In the genomic region with DNA sequence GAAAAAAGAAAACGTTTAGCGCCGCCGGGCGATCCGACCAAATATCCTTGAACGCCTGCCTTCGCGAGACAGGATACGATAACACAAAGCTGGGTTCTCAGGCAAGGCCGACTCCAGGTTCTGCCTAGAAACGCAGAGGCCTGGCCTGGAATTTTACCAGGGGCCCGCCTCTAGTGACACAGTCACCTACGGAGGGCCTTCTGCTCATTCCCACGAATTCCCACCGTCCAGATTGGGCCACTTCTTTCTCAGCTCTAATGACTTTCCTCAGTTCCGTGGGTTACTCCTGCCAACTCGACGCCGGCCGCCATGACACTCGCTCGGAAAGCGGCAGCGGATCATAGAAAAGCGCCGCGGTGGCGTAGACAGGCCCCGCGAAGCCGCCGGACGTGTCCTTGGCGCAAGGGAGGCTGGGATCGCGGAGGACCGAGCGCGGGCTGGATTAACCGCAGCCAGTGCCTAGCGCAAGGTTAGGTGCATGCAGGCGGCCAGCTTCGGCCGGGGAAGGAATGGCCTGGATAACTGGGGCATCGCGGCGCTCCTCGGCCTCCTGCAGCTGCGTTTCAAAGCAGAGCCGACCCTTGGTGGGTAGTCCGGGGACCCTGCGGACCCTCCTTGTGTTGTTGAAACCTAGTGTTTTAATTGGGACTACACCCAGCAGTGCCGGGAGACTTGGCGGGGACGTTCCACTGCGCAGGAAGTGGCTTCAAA, we compare ENCODE assay signal across 1 cellular context.
A peak's percentile ranks its signal among the peaks of the same experiment; 100 is the strongest.
TF ChIP-seq lines count a peak whose summit lies in the region.

A gene (minus strand): TSS at position 340 of the 711 bp plus-strand sequence. CDS start 374 bp downstream, outside the sequence.

TF ChIP-seq in GM12878, 131 proteins besides CTCF, POLR2A, EP300 and RAD21 (continued from another document and continues in another):
- TF ChIP-seq, protein P1, sequence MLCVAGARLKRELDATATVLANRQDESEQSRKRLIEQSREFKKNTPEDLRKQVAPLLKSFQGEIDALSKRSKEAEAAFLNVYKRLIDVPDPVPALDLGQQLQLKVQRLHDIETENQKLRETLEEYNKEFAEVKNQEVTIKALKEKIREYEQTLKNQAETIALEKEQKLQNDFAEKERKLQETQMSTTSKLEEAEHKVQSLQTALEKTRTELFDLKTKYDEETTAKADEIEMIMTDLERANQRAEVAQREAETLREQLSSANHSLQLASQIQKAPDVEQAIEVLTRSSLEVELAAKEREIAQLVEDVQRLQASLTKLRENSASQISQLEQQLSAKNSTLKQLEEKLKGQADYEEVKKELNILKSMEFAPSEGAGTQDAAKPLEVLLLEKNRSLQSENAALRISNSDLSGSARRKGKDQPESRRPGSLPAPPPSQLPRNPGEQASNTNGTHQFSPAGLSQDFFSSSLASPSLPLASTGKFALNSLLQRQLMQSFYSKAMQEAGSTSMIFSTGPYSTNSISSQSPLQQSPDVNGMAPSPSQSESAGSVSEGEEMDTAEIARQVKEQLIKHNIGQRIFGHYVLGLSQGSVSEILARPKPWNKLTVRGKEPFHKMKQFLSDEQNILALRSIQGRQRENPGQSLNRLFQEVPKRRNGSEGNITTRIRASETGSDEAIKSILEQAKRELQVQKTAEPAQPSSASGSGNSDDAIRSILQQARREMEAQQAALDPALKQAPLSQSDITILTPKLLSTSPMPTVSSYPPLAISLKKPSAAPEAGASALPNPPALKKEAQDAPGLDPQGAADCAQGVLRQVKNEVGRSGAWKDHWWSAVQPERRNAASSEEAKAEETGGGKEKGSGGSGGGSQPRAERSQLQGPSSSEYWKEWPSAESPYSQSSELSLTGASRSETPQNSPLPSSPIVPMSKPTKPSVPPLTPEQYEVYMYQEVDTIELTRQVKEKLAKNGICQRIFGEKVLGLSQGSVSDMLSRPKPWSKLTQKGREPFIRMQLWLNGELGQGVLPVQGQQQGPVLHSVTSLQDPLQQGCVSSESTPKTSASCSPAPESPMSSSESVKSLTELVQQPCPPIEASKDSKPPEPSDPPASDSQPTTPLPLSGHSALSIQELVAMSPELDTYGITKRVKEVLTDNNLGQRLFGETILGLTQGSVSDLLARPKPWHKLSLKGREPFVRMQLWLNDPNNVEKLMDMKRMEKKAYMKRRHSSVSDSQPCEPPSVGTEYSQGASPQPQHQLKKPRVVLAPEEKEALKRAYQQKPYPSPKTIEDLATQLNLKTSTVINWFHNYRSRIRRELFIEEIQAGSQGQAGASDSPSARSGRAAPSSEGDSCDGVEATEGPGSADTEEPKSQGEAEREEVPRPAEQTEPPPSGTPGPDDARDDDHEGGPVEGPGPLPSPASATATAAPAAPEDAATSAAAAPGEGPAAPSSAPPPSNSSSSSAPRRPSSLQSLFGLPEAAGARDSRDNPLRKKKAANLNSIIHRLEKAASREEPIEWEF (IDR thresholded peaks at IDR 0.05; ENCODE audit: insufficient replicate concordance, low read depth, low read length), result no peak
- TF ChIP-seq CBX3 (IDR thresholded peaks at IDR 0.05; ENCODE audit: borderline replicate concordance, low read depth) (no peak), RB1 (IDR thresholded peaks at IDR 0.05; ENCODE audit: borderline replicate concordance) (0 out of 2 replicates have a peak, but pooled peaks have one; percentile 64), BMI1 (IDR thresholded peaks at IDR 0.05; ENCODE audit: borderline replicate concordance) (no peak), CREM (IDR thresholded peaks at IDR 0.05; ENCODE audit: low read depth) (peak; percentile 89), ZSCAN29 (IDR thresholded peaks at IDR 0.05) (no peak), CEBPB (IDR thresholded peaks at IDR 0.05; ENCODE audit: borderline replicate concordance in 1 of 2, low read depth in 2 of 2, low read length in 2 of 2) (0 out of 4 replicates have a peak, but pooled peaks of 1 of the 2 experiments have one; percentile 19), MTA2 (IDR thresholded peaks at IDR 0.05; ENCODE audit: low read depth) (peak; percentile 54), MXI1 (IDR thresholded peaks at IDR 0.05; ENCODE audit: low read depth, low read length) (peak; percentile 70; the same call in 1 of the 2 replicates), PML (IDR thresholded peaks at IDR 0.05; ENCODE audit: low read length) (peak; percentile 97), CBFB (IDR thresholded peaks at IDR 0.05; ENCODE audit: low read depth) (peak; percentile 97), TCF12 (IDR thresholded peaks at IDR 0.05; ENCODE audit: low read depth, low read length) (peak; percentile 69; the same call in 1 of the 2 replicates), NR2F1 (conservative IDR thresholded peaks at IDR 0.05) (peak; percentile 41; the same call in 1 of the 2 replicates), SP1 (IDR thresholded peaks at IDR 0.05; ENCODE audit: low read depth, low read length) (peak; percentile 24), PAX8 (IDR thresholded peaks at IDR 0.05) (no peak), ESRRA (IDR thresholded peaks at IDR 0.05; ENCODE audit: low read length) (peak; percentile 77; the same call in 1 of the 2 replicates), CBX5 (IDR thresholded peaks at IDR 0.05; ENCODE audit: low read depth) (peak; percentile 47; the same call in 1 of the 2 replicates), FOXK2 (IDR thresholded peaks at IDR 0.05) (no peak), EZH2 (IDR thresholded peaks at IDR 0.05; ENCODE audit: borderline replicate concordance, control insufficient read depth, low read depth, low read length) (no peak), ZNF207 (IDR thresholded peaks at IDR 0.05; ENCODE audit: borderline replicate concordance) (peak; percentile 90; the same call in 1 of the 2 replicates), SREBF2 (IDR thresholded peaks at IDR 0.05; ENCODE audit: low read length) (no peak), SMARCA5 (IDR thresholded peaks at IDR 0.05) (peak; percentile 75; the same call in 1 of the 2 replicates), CHD1 (IDR thresholded peaks at IDR 0.05; ENCODE audit: low read depth, low read length) (0 out of 2 replicates have a peak, but pooled peaks have one; percentile 71), DPF2 (IDR thresholded peaks at IDR 0.05) (peak; percentile 56), ZNF622 (IDR thresholded peaks at IDR 0.05) (no peak), IRF4 (IDR thresholded peaks at IDR 0.05; ENCODE audit: low read depth, low read length) (0 out of 2 replicates have a peak, but pooled peaks have one; percentile 20), CHD2 (IDR thresholded peaks at IDR 0.05; ENCODE audit: borderline replicate concordance, low read depth, low read length) (peak; percentile 65), SUPT20H (IDR thresholded peaks at IDR 0.05; ENCODE audit: borderline replicate concordance, control insufficient read depth, low read depth, low read length) (no peak)
- TF ChIP-seq, protein P2, sequence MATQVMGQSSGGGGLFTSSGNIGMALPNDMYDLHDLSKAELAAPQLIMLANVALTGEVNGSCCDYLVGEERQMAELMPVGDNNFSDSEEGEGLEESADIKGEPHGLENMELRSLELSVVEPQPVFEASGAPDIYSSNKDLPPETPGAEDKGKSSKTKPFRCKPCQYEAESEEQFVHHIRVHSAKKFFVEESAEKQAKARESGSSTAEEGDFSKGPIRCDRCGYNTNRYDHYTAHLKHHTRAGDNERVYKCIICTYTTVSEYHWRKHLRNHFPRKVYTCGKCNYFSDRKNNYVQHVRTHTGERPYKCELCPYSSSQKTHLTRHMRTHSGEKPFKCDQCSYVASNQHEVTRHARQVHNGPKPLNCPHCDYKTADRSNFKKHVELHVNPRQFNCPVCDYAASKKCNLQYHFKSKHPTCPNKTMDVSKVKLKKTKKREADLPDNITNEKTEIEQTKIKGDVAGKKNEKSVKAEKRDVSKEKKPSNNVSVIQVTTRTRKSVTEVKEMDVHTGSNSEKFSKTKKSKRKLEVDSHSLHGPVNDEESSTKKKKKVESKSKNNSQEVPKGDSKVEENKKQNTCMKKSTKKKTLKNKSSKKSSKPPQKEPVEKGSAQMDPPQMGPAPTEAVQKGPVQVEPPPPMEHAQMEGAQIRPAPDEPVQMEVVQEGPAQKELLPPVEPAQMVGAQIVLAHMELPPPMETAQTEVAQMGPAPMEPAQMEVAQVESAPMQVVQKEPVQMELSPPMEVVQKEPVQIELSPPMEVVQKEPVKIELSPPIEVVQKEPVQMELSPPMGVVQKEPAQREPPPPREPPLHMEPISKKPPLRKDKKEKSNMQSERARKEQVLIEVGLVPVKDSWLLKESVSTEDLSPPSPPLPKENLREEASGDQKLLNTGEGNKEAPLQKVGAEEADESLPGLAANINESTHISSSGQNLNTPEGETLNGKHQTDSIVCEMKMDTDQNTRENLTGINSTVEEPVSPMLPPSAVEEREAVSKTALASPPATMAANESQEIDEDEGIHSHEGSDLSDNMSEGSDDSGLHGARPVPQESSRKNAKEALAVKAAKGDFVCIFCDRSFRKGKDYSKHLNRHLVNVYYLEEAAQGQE (IDR thresholded peaks at IDR 0.05; ENCODE audit: low read depth, low read length), result no peak
- TF ChIP-seq, protein P3, sequence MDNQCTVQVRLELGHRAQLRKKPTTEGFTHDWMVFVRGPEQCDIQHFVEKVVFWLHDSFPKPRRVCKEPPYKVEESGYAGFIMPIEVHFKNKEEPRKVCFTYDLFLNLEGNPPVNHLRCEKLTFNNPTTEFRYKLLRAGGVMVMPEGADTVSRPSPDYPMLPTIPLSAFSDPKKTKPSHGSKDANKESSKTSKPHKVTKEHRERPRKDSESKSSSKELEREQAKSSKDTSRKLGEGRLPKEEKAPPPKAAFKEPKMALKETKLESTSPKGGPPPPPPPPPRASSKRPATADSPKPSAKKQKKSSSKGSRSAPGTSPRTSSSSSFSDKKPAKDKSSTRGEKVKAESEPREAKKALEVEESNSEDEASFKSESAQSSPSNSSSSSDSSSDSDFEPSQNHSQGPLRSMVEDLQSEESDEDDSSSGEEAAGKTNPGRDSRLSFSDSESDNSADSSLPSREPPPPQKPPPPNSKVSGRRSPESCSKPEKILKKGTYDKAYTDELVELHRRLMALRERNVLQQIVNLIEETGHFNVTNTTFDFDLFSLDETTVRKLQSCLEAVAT (IDR thresholded peaks at IDR 0.05), result peak; percentile 76; the same call in 1 of the 2 replicates
- TF ChIP-seq, protein P4, sequence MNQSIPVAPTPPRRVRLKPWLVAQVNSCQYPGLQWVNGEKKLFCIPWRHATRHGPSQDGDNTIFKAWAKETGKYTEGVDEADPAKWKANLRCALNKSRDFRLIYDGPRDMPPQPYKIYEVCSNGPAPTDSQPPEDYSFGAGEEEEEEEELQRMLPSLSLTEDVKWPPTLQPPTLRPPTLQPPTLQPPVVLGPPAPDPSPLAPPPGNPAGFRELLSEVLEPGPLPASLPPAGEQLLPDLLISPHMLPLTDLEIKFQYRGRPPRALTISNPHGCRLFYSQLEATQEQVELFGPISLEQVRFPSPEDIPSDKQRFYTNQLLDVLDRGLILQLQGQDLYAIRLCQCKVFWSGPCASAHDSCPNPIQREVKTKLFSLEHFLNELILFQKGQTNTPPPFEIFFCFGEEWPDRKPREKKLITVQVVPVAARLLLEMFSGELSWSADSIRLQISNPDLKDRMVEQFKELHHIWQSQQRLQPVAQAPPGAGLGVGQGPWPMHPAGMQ (IDR thresholded peaks at IDR 0.05; ENCODE audit: borderline replicate concordance), result no peak
- TF ChIP-seq, protein P5, sequence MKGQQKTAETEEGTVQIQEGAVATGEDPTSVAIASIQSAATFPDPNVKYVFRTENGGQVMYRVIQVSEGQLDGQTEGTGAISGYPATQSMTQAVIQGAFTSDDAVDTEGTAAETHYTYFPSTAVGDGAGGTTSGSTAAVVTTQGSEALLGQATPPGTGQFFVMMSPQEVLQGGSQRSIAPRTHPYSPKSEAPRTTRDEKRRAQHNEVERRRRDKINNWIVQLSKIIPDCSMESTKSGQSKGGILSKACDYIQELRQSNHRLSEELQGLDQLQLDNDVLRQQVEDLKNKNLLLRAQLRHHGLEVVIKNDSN (IDR thresholded peaks at IDR 0.05; ENCODE audit: borderline replicate concordance, extremely low read length, insufficient read depth, low read depth, low read length), result no peak
- TF ChIP-seq, protein P6, sequence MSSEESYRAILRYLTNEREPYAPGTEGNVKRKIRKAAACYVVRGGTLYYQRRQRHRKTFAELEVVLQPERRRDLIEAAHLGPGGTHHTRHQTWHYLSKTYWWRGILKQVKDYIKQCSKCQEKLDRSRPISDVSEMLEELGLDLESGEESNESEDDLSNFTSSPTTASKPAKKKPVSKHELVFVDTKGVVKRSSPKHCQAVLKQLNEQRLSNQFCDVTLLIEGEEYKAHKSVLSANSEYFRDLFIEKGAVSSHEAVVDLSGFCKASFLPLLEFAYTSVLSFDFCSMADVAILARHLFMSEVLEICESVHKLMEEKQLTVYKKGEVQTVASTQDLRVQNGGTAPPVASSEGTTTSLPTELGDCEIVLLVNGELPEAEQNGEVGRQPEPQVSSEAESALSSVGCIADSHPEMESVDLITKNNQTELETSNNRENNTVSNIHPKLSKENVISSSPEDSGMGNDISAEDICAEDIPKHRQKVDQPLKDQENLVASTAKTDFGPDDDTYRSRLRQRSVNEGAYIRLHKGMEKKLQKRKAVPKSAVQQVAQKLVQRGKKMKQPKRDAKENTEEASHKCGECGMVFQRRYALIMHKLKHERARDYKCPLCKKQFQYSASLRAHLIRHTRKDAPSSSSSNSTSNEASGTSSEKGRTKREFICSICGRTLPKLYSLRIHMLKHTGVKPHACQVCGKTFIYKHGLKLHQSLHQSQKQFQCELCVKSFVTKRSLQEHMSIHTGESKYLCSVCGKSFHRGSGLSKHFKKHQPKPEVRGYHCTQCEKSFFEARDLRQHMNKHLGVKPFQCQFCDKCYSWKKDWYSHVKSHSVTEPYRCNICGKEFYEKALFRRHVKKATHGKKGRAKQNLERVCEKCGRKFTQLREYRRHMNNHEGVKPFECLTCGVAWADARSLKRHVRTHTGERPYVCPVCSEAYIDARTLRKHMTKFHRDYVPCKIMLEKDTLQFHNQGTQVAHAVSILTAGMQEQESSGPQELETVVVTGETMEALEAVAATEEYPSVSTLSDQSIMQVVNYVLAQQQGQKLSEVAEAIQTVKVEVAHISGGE (CRISPR knock-in tag; IDR thresholded peaks at IDR 0.05), result no peak
- TF ChIP-seq, protein P7, sequence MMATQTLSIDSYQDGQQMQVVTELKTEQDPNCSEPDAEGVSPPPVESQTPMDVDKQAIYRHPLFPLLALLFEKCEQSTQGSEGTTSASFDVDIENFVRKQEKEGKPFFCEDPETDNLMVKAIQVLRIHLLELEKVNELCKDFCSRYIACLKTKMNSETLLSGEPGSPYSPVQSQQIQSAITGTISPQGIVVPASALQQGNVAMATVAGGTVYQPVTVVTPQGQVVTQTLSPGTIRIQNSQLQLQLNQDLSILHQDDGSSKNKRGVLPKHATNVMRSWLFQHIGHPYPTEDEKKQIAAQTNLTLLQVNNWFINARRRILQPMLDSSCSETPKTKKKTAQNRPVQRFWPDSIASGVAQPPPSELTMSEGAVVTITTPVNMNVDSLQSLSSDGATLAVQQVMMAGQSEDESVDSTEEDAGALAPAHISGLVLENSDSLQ (IDR thresholded peaks at IDR 0.05), result no peak
